Comparison of ENCODE assay signal across 21 cellular contexts in the genomic region with DNA sequence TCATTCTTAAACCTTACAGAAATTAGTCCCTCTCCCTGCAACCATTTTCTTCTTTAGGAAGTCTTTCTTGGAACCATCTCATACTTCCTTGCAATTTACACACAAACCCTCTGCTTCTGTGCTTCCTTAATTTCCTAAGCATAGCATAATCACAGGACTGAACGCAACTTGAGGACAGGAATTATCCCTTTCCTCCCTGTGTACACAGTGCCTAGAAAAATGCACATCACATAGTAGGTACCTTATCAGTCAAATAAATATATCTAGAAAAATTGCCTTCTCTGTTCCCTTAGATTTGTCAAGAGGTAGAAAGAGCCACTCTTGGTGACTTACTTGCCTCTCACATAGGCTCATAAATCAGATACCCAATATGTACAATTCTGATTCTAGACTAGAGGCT. TPM values are rescaled to one million over a fixed set of nuclear protein-coding genes. Genes with fewer than 3 reads are reported as not detected.
DNase-seq lines count a peak whose midpoint lies in the region; ATAC-seq and TF ChIP-seq lines count a peak whose summit lies in the region.
"Had no signal": no experiment of that assay in that cellular context is flagged by ENCODE, and none has a peak within 500 bp of the region (broad histone marks: within the 10 kb centered on the region; RNA-seq: fewer than 3 reads in every experiment).

No MANE protein-coding gene starts in this region.

- H3K4me1 ChIP-seq in IMR-90 (ENCODE audit: control insufficient read depth, insufficient read depth, low read length) (no peaks in the 10 kb centered on the region; the same call in 1 of the 2 replicates), osteoblast (ENCODE audit: insufficient read depth, low read length) (peaks cover 16% of the 10 kb centered on the region)
- H3K4me1 ChIP-seq in effector memory CD4-positive, alpha-beta T cell (ENCODE audit: control insufficient read depth, insufficient read depth, low read length, poor library complexity, severe bottlenecking) = no peaks in the 10 kb centered on the region

- H2BK15ac ChIP-seq in IMR-90 (ENCODE audit: low read depth, low read length) = no peak overlapping the region

- no TSS peak for BruUV-seq in IMR-90 (replicated peaks; lab: Mats Ljungman, UMichigan)

- H4K91ac ChIP-seq in IMR-90 (ENCODE audit: insufficient read depth, low read depth, low read length) = no peak overlapping the region

- peak overlapping the region; percentile 52; the same call in 1 of the 2 replicates for H3K18ac ChIP-seq in IMR-90 (ENCODE audit: low read depth, low read length)

- TF ChIP-seq RAD21 in IMR-90 (IDR thresholded peaks at IDR 0.05; ENCODE audit: low read length) = no peak

- dilution Hi-C loops in IMR-90 (cut with HindIII; ENCODE audit: low sequenced_read_pairs, unreplicated experiment) = no loop called here

- no peaks in the 10 kb centered on the region for H3K27me3 Mint-ChIP-seq in activated naive CD4-positive, alpha-beta T cell treated with anti-CD3 and anti-CD28 coated beads, Interleukin-2, amount 10 ng/mL, durations not matched to agents 7 days and 5 days
- H3K27me3 Mint-ChIP-seq in activated T-helper 2 cell treated with anti-CD3 and anti-CD28 coated beads, Interferon-gamma antibody, Interleukin-2, Interleukin-4, amounts not matched to agents 10 μg/mL and 5 μg/mL and 100 μg/mL, durations not matched to agents 14 hours and 24 hours and 36 hours (ENCODE audit: low read depth) = no peaks in the 10 kb centered on the region

- no peak for ATAC-seq in IMR-90 (ENCODE audit: low read depth)
- ATAC-seq: naive thymus-derived CD4-positive, alpha-beta T cell had no signal

- in situ Hi-C loops in IMR-90 (cut with MboI; ENCODE audit: low sequenced_read_pairs) = no loop called here

- peak overlapping the region; percentile 35 for H3K27ac Mint-ChIP-seq in activated naive CD4-positive, alpha-beta T cell treated with anti-CD3 and anti-CD28 coated beads, Interleukin-2, amount 10 ng/mL, durations not matched to agents 7 days and 5 days
- H3K27ac Mint-ChIP-seq in activated T-helper 2 cell treated with anti-CD3 and anti-CD28 coated beads, Interferon-gamma antibody, Interleukin-2, Interleukin-4, amounts not matched to agents 10 μg/mL and 5 μg/mL and 100 μg/mL, durations not matched to agents 14 hours and 24 hours and 36 hours = peak overlapping the region; percentile 30

- H2AFZ ChIP-seq in IMR-90 (replicated peaks; ENCODE audit: low read length, poor library complexity) (no peak overlapping the region), osteoblast (ENCODE audit: low read length) (peak overlapping the region; percentile 81)

- H3K36me3 ChIP-seq in IMR-90 (ENCODE audit: control insufficient read depth, insufficient read depth, low read length) (no peaks in the 10 kb centered on the region), osteoblast (ENCODE audit: insufficient read depth, low read length) (no peaks in the 10 kb centered on the region)
- H3K36me3 ChIP-seq in effector memory CD4-positive, alpha-beta T cell (ENCODE audit: control insufficient read depth, insufficient read depth, low read length) = no peaks in the 10 kb centered on the region
- H3K36me3 ChIP-seq: ascending aorta had no signal

- DNase-seq in activated naive CD4-positive, alpha-beta T cell treated with anti-CD3 and anti-CD28 coated beads, Interleukin-2, amount 10 ng/mL, durations not matched to agents 7 days and 5 days = no peak
- no peak for DNase-seq in activated naive CD4-positive, alpha-beta T cell (lab: John Stamatoyannopoulos, UW)
- DNase-seq in IMR-90 (no peak), osteoblast (ENCODE audit: insufficient read length, low spot score, missing footprints) (no peak), NCI-H510A treated with DMSO at 0.1 percent for 48 hours (lab: John Stamatoyannopoulos, UW) (no peak), NCI-H1930 (lab: John Stamatoyannopoulos, UW) (no peak)
- DNase-seq in activated T-helper 2 cell treated with anti-CD3 and anti-CD28 coated beads, Interferon-gamma antibody, Interleukin-2, Interleukin-4, amounts not matched to agents 10 μg/mL and 5 μg/mL and 100 μg/mL, durations not matched to agents 14 hours and 24 hours and 36 hours (ENCODE audit: low spot score) = no peak
- no peak for DNase-seq in effector memory CD4-positive, alpha-beta T cell
- DNase-seq: activated gamma-delta T cell treated with Interleukin-2 at 50 U/mL for 16 hours; kidney; mesenchymal stem cell; naive thymus-derived CD4-positive, alpha-beta T cell; NCI-H2171; NCI-H82; RPMI8226; stimulated activated CD4-positive, alpha-beta T cell treated with anti-CD3 and anti-CD28 coated beads, Interleukin-4, amount 100 ng/mL, for 1 hour; SW 1271; WERI-Rb-1 had no signal

- H2BK5ac ChIP-seq in IMR-90 (ENCODE audit: low read depth, low read length, poor library complexity, severe bottlenecking) = no peak overlapping the region

- CTCF ChIA-PET in activated naive CD4-positive, alpha-beta T cell treated with anti-CD3 and anti-CD28 coated beads, Interleukin-2, amount 10 ng/mL, durations not matched to agents 7 days and 5 days (lab: Charles Lee) = no interaction called here
- CTCF ChIA-PET in IMR-90 (lab: Yijun Ruan, JAX) = interaction anchor here (1.5 kb wide), 1 partner anchor 15 kb away, joined by 3 read pairs; no protein-coding TSS in a partner anchor

- H3K14ac ChIP-seq in IMR-90 (replicated peaks; ENCODE audit: low read depth, low read length) = no peak overlapping the region

- H3K27me3 ChIP-seq in IMR-90 (ENCODE audit: control insufficient read depth, insufficient read depth, low read length) (no peaks in the 10 kb centered on the region), osteoblast (ENCODE audit: insufficient read depth, low read length) (no peaks in the 10 kb centered on the region)
- H3K27me3 ChIP-seq in effector memory CD4-positive, alpha-beta T cell (replicated peaks; ENCODE audit: control insufficient read depth, insufficient read depth, low read length, poor library complexity, severe bottlenecking) = no peaks in the 10 kb centered on the region
- H3K27me3 ChIP-seq: ascending aorta had no signal

- TF ChIP-seq CTCF in IMR-90 (conservative IDR thresholded peaks at IDR 0.05; ENCODE audit: low read depth, low read length) = no peak
- no peak for TF ChIP-seq CTCF in osteoblast (IDR thresholded peaks at IDR 0.05; ENCODE audit: extremely low read depth, low read depth, low read length)

- H3K23ac ChIP-seq in IMR-90 (ENCODE audit: low read depth, low read length) = no peak overlapping the region

- H3K9me3 Mint-ChIP-seq in activated naive CD4-positive, alpha-beta T cell treated with anti-CD3 and anti-CD28 coated beads, Interleukin-2, amount 10 ng/mL, durations not matched to agents 7 days and 5 days = no peaks in the 10 kb centered on the region
- H3K9me3 Mint-ChIP-seq in activated T-helper 2 cell treated with anti-CD3 and anti-CD28 coated beads, Interferon-gamma antibody, Interleukin-2, Interleukin-4, amounts not matched to agents 10 μg/mL and 5 μg/mL and 100 μg/mL, durations not matched to agents 14 hours and 24 hours and 36 hours = no peaks in the 10 kb centered on the region
- H3K9me3 Mint-ChIP-seq: naive thymus-derived CD4-positive, alpha-beta T cell had no signal

- peak overlapping the region in 1 of 2 experiments; percentile 47; a peak in 2 of 4 replicates for H4K8ac ChIP-seq in IMR-90 (ENCODE audit: low read depth in 2 of 2, low read length in 2 of 2)

- H2BK120ac ChIP-seq in IMR-90 (ENCODE audit: low read depth, low read length) = no peak overlapping the region

- intact Hi-C loops in IMR-90 (cut with micrococcal nuclease) = no loop called here
- intact Hi-C loops in activated T-helper 2 cell treated with anti-CD3 and anti-CD28 coated beads, Interferon-gamma antibody, Interleukin-2, Interleukin-4, amounts not matched to agents 10 μg/mL and 5 μg/mL and 100 μg/mL, durations not matched to agents 14 hours and 24 hours and 36 hours (cut with micrococcal nuclease) = no loop called here

- no CpG with 5 or more reads among the region's 1 CpG for WGBS in IMR-90 (ENCODE audit: extremely low coverage in 2 of 2, insufficient read length in 1 of 2), 2 experiments

- H4K5ac ChIP-seq in IMR-90 (ENCODE audit: low read depth, low read length) = peak overlapping the region; percentile 91; the same call in 1 of the 2 replicates

- H2BK20ac ChIP-seq in IMR-90 (ENCODE audit: low read depth, low read length) = no peak overlapping the region

- H3K9me3 ChIP-seq in IMR-90 (ENCODE audit: control insufficient read depth, insufficient read depth, low read length) (no peaks in the 10 kb centered on the region), osteoblast (ENCODE audit: low read depth, low read length) (no peaks in the 10 kb centered on the region)
- H3K9me3 ChIP-seq in effector memory CD4-positive, alpha-beta T cell (ENCODE audit: control insufficient read depth, low read length) = no peaks in the 10 kb centered on the region
- H3K9me3 ChIP-seq: ascending aorta had no signal

- no peak overlapping the region for H3K4ac ChIP-seq in IMR-90 (ENCODE audit: low read depth, low read length)

- no peaks in the 10 kb centered on the region for H3K9me1 ChIP-seq in IMR-90 (ENCODE audit: insufficient read depth, low read length)

- no peak overlapping the region for H2AK9ac ChIP-seq in IMR-90 (replicated peaks; ENCODE audit: low read depth, low read length, poor library complexity)

- peaks cover 8 to 34% of the 10 kb centered on the region in 2 experiments for H3K79me1 ChIP-seq in IMR-90 (ENCODE audit: low read depth in 1 of 2, low read length in 2 of 2)

- peaks cover 87% of the 10 kb centered on the region for H3K79me2 ChIP-seq in osteoblast (ENCODE audit: insufficient read depth, low read length)

- H3K4me1 Mint-ChIP-seq in activated naive CD4-positive, alpha-beta T cell treated with anti-CD3 and anti-CD28 coated beads, Interleukin-2, amount 10 ng/mL, durations not matched to agents 7 days and 5 days = peaks cover 55% of the 10 kb centered on the region
- peaks cover 58% of the 10 kb centered on the region for H3K4me1 Mint-ChIP-seq in activated T-helper 2 cell treated with anti-CD3 and anti-CD28 coated beads, Interferon-gamma antibody, Interleukin-2, Interleukin-4, amounts not matched to agents 10 μg/mL and 5 μg/mL and 100 μg/mL, durations not matched to agents 14 hours and 24 hours and 36 hours (ENCODE audit: low read depth)

- H3K56ac ChIP-seq in IMR-90 (ENCODE audit: extremely low read depth, insufficient read depth, low read length) = no peak overlapping the region

- H3K27ac ChIP-seq in IMR-90 (ENCODE audit: insufficient read depth, low read length) (no peak overlapping the region), osteoblast (ENCODE audit: low read depth, low read length) (peak overlapping the region; percentile 17)
- H3K27ac ChIP-seq in effector memory CD4-positive, alpha-beta T cell (ENCODE audit: insufficient read depth, low read length, poor library complexity, severe bottlenecking) = no peak overlapping the region
- H3K27ac ChIP-seq: ascending aorta, KMS-11, skin epidermis, WERI-Rb-1 had no signal

- no peak overlapping the region for H3K9ac ChIP-seq in IMR-90 (ENCODE audit: low read depth, low read length)
- H3K9ac ChIP-seq: KMS-11 had no signal

- no peak for TF ChIP-seq POLR2A in IMR-90 (IDR thresholded peaks at IDR 0.05; ENCODE audit: low read depth, low read length)

- no peak overlapping the region for H2AK5ac ChIP-seq in IMR-90 (ENCODE audit: low read depth, low read length)

- H4K20me1 ChIP-seq in IMR-90 (ENCODE audit: insufficient read depth, low read length) (no peaks in the 10 kb centered on the region), osteoblast (ENCODE audit: insufficient read depth, low read length) (no peaks in the 10 kb centered on the region)

- peaks cover 59% of the 10 kb centered on the region for H3K36me3 Mint-ChIP-seq in activated naive CD4-positive, alpha-beta T cell treated with anti-CD3 and anti-CD28 coated beads, Interleukin-2, amount 10 ng/mL, durations not matched to agents 7 days and 5 days
- H3K36me3 Mint-ChIP-seq in activated T-helper 2 cell treated with anti-CD3 and anti-CD28 coated beads, Interferon-gamma antibody, Interleukin-2, Interleukin-4, amounts not matched to agents 10 μg/mL and 5 μg/mL and 100 μg/mL, durations not matched to agents 14 hours and 24 hours and 36 hours (ENCODE audit: low read depth) = peaks cover 57% of the 10 kb centered on the region

- H3K4me3 Mint-ChIP-seq in activated naive CD4-positive, alpha-beta T cell treated with anti-CD3 and anti-CD28 coated beads, Interleukin-2, amount 10 ng/mL, durations not matched to agents 7 days and 5 days = no peak overlapping the region
- H3K4me3 Mint-ChIP-seq in activated T-helper 2 cell treated with anti-CD3 and anti-CD28 coated beads, Interferon-gamma antibody, Interleukin-2, Interleukin-4, amounts not matched to agents 10 μg/mL and 5 μg/mL and 100 μg/mL, durations not matched to agents 14 hours and 24 hours and 36 hours (ENCODE audit: low read depth) = peak overlapping the region; percentile 57

- POLR2A ChIA-PET in IMR-90 (lab: Charles Lee; ENCODE audit: unreplicated experiment) = no interaction called here

- H3K4me2 ChIP-seq in IMR-90 (ENCODE audit: low read depth, low read length) (peak overlapping the region; percentile 54; the same call in 1 of the 2 replicates), osteoblast (ENCODE audit: insufficient read depth, low read length) (peak overlapping the region; percentile 55)
- H3K4me2 ChIP-seq: KMS-11 had no signal

- H3K4me3 ChIP-seq in IMR-90 (ENCODE audit: insufficient read depth, low read depth, low read length) (no peak overlapping the region), osteoblast (ENCODE audit: insufficient read depth, low read length) (no peak overlapping the region)
- H3K4me3 ChIP-seq in effector memory CD4-positive, alpha-beta T cell (ENCODE audit: insufficient read depth, low read depth, low read length, poor library complexity, severe bottlenecking) = no peak overlapping the region
- H3K4me3 ChIP-seq: ascending aorta, skin epidermis had no signal

RNA-seq across cellular contexts. Expression of gene ASPM, which starts 4.9 kb away (rescaled TPM):
- 27.8 and 53.3 TPM in 2 replicates for total RNA-seq in IMR-90 (2012; rRNA removed)
- 5.2 and 7.1 TPM in 2 replicates for polyA plus RNA-seq in IMR-90 (2012; rRNA removed)
- 0.23 and 0.62 TPM in 2 replicates for polyA plus RNA-seq in IMR-90 (2012; cell fraction: cytosol; rRNA removed)
- 0.92 and 6.7 TPM in 2 replicates for polyA plus RNA-seq in IMR-90 (2012; cell fraction: nucleus; rRNA removed; ENCODE audit: low replicate concordance)
- 43.0 and 43.6 TPM in 2 replicates for total RNA-seq in activated T-helper 2 cell treated with anti-CD3 and anti-CD28 coated beads, Interferon-gamma antibody, Interleukin-2, Interleukin-4, amounts not matched to agents 10 μg/mL and 5 μg/mL and 100 μg/mL, durations not matched to agents 14 hours and 24 hours and 36 hours
- total RNA-seq in osteoblast = 5.1 and 5.6 TPM in 2 replicates
- total RNA-seq: ascending aorta had no signal

RNA-seq across cellular contexts. Expression of gene ZBTB41, which starts 59.5 kb away (rescaled TPM):
- 8.6 and 15.3 TPM in 2 replicates for total RNA-seq in IMR-90 (2012; rRNA removed)
- polyA plus RNA-seq in IMR-90 (2012; rRNA removed) = 1.3 and 1.9 TPM in 2 replicates
- 0.15 and 0.23 TPM in 2 replicates for polyA plus RNA-seq in IMR-90 (2012; cell fraction: cytosol; rRNA removed)
- 0.29 and 3.3 TPM in 2 replicates for polyA plus RNA-seq in IMR-90 (2012; cell fraction: nucleus; rRNA removed; ENCODE audit: low replicate concordance)
- total RNA-seq in activated T-helper 2 cell treated with anti-CD3 and anti-CD28 coated beads, Interferon-gamma antibody, Interleukin-2, Interleukin-4, amounts not matched to agents 10 μg/mL and 5 μg/mL and 100 μg/mL, durations not matched to agents 14 hours and 24 hours and 36 hours = 5.1 and 5.4 TPM in 2 replicates
- total RNA-seq in osteoblast = 25.9 and 27.9 TPM in 2 replicates
